ENCODE assay signal across 2 cellular contexts in genomic region chr2:38499921-38500634, GRCh38.
TF ChIP-seq lines count a peak whose summit lies in the region.

No MANE protein-coding gene starts in this region.

TF ChIP-seq in HEK293, 187 proteins besides CTCF, POLR2A, EP300 and RAD21:
- TF ChIP-seq SCRT2 (tag by site-specific recombination; IDR thresholded peaks at IDR 0.05), result peak; percentile 74
- TF ChIP-seq ZNF544 (tag by site-specific recombination; IDR thresholded peaks at IDR 0.05), result no peak

TF ChIP-seq in H1, 55 proteins besides CTCF, POLR2A, EP300 and RAD21:
- TF ChIP-seq CHD1 (IDR thresholded peaks at IDR 0.05; ENCODE audit: low read depth, low read length) (no peak), SP4 (IDR thresholded peaks at IDR 0.05; ENCODE audit: low read length) (no peak), SRF (IDR thresholded peaks at IDR 0.05; ENCODE audit: low read depth, low read length) (no peak), ZNF274 (IDR thresholded peaks at IDR 0.05; ENCODE audit: borderline replicate concordance, extremely low read depth, low read length) (no peak), CTBP2 (IDR thresholded peaks at IDR 0.05; ENCODE audit: borderline replicate concordance, insufficient read depth, insufficient read length, low read length) (no peak), EZH2 (IDR thresholded peaks at IDR 0.05; ENCODE audit: low read depth, low read length, severe bottlenecking) (no peak), TEAD4 (IDR thresholded peaks at IDR 0.05; ENCODE audit: low read depth, low read length) (peak; percentile 98), NANOG (IDR thresholded peaks at IDR 0.05; ENCODE audit: insufficient read depth, low read depth, low read length, poor library complexity, severe bottlenecking) (no peak), EGR1 (IDR thresholded peaks at IDR 0.05; ENCODE audit: borderline replicate concordance, low read depth, low read length) (no peak), RBBP5 (IDR thresholded peaks at IDR 0.05; ENCODE audit: borderline replicate concordance, low read depth, low read length) (no peak), MAFK (IDR thresholded peaks at IDR 0.05; ENCODE audit: low read depth, low read length) (no peak), POLR2AphosphoS5 (IDR thresholded peaks at IDR 0.05; ENCODE audit: low read depth, low read length) (peak; percentile 34; the same call in 1 of the 2 replicates), NRF1 (IDR thresholded peaks at IDR 0.05; ENCODE audit: low read depth, low read length) (no peak), JUN (IDR thresholded peaks at IDR 0.05; ENCODE audit: low read depth, low read length) (no peak), RFX5 (IDR thresholded peaks at IDR 0.05; ENCODE audit: borderline replicate concordance, low read depth, low read length) (no peak), SP1 (IDR thresholded peaks at IDR 0.05; ENCODE audit: low read depth, low read length) (0 out of 2 replicates have a peak, but pooled peaks have one; percentile 45), TAF1 (IDR thresholded peaks at IDR 0.05; ENCODE audit: low read depth, low read length) (no peak), TCF12 (IDR thresholded peaks at IDR 0.05; ENCODE audit: low read depth, low read length) (0 out of 2 replicates have a peak, but pooled peaks have one; percentile 24)
- TF ChIP-seq, protein P1, sequence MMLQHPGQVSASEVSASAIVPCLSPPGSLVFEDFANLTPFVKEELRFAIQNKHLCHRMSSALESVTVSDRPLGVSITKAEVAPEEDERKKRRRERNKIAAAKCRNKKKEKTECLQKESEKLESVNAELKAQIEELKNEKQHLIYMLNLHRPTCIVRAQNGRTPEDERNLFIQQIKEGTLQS (IDR thresholded peaks at IDR 0.05; ENCODE audit: insufficient read depth, low read depth, low read length), result no peak
